ENCODE assay signal across 22 cellular contexts in genomic region chr5:69252437-69252836, GRCh38.
"Had no signal": no experiment of that assay in that cellular context is flagged by ENCODE, and none has a peak within 500 bp of the region (broad histone marks: within the 10 kb centered on the region; RNA-seq: fewer than 3 reads in every experiment).

No MANE protein-coding gene starts in this region.

- H3K27ac ChIP-seq: SJSA1 had no signal

- DNase-seq: activated CD4-positive, alpha-beta memory T cell treated with anti-CD3 and anti-CD28 coated beads, Interleukin-2, amount 10 ng/mL, durations not matched to agents 7 days and 5 days; activated CD4-positive, alpha-beta T cell treated with anti-CD3 and anti-CD28 coated beads, Interleukin-2, amount 10 ng/mL, durations not matched to agents 7 days and 5 days; activated CD4-positive, CD25-positive, alpha-beta regulatory T cell treated with anti-CD3 and anti-CD28 coated beads, Interleukin-2, amount 50 U/mL, for 72 hours; activated gamma-delta T cell; activated naive CD4-positive, alpha-beta T cell treated with anti-CD3 and anti-CD28 coated beads, Interleukin-2, amount 10 ng/mL, durations not matched to agents 7 days and 5 days; activated naive CD8-positive, alpha-beta T cell treated with anti-CD3 and anti-CD28 coated beads for 36 hours; activated T-cell treated with anti-CD3 and anti-CD28 coated beads for 4 hours; activated T-cell treated with anti-CD3 and anti-CD28 coated beads, Interleukin-2, amount 50 U/mL, for 48 hours; cerebellar nuclear complex; MG63; MV-4-11; NCI-H1092 treated with DMSO at 0.1 percent for 48 hours; NCI-H1436 treated with DMSO at 0.1 percent for 48 hours; NCI-H187; NCI-H2081; NCI-H524; SHP77; T-helper 17 cell; T-helper 9 cell had no signal

- H3K4me1 Mint-ChIP-seq: activated CD4-positive, alpha-beta T cell treated with anti-CD3 and anti-CD28 coated beads, Interleukin-2, amount 10 ng/mL, durations not matched to agents 7 days and 5 days; activated naive CD4-positive, alpha-beta T cell treated with anti-CD3 and anti-CD28 coated beads, Interleukin-2, amount 10 ng/mL, durations not matched to agents 7 days and 5 days; WTC11 had no signal

- H3K4me3 Mint-ChIP-seq: activated CD4-positive, alpha-beta memory T cell treated with anti-CD3 and anti-CD28 coated beads, Interleukin-2, amount 10 ng/mL, durations not matched to agents 7 days and 5 days; activated CD4-positive, alpha-beta T cell treated with anti-CD3 and anti-CD28 coated beads, Interleukin-2, amount 10 ng/mL, durations not matched to agents 7 days and 5 days; activated naive CD4-positive, alpha-beta T cell treated with anti-CD3 and anti-CD28 coated beads, Interleukin-2, amount 10 ng/mL, durations not matched to agents 7 days and 5 days; activated naive CD8-positive, alpha-beta T cell treated with anti-CD3 and anti-CD28 coated beads for 36 hours; activated T-helper 17 cell treated with anti-CD3 and anti-CD28 coated beads, Interleukin-2, amount 50 U/mL, for 72 hours; T-helper 17 cell; WTC11 had no signal

- H3K9me3 ChIP-seq: SJSA1 had no signal

- H3K27ac Mint-ChIP-seq: activated CD4-positive, alpha-beta memory T cell treated with anti-CD3 and anti-CD28 coated beads, Interleukin-2, amount 10 ng/mL, durations not matched to agents 7 days and 5 days; activated CD4-positive, alpha-beta T cell treated with anti-CD3 and anti-CD28 coated beads, Interleukin-2, amount 10 ng/mL, durations not matched to agents 7 days and 5 days; activated naive CD4-positive, alpha-beta T cell treated with anti-CD3 and anti-CD28 coated beads, Interleukin-2, amount 10 ng/mL, durations not matched to agents 7 days and 5 days; activated naive CD8-positive, alpha-beta T cell treated with anti-CD3 and anti-CD28 coated beads for 36 hours; activated T-helper 17 cell treated with anti-CD3 and anti-CD28 coated beads, Interleukin-2, amount 50 U/mL, for 72 hours; T-helper 17 cell; WTC11 had no signal

- H3K4me3 ChIP-seq: MG63, SJSA1 had no signal

- H3K9me3 Mint-ChIP-seq: activated T-helper 17 cell treated with anti-CD3 and anti-CD28 coated beads, Interleukin-2, amount 50 U/mL, for 72 hours; WTC11 had no signal

- ATAC-seq: activated T-helper 17 cell treated with anti-CD3 and anti-CD28 coated beads, Interleukin-2, amount 50 U/mL, for 72 hours; T-helper 17 cell; WTC11 had no signal

- H3K4me1 ChIP-seq: SJSA1 had no signal

- H3K27me3 Mint-ChIP-seq: activated CD4-positive, alpha-beta memory T cell treated with anti-CD3 and anti-CD28 coated beads, Interleukin-2, amount 10 ng/mL, durations not matched to agents 7 days and 5 days; activated CD4-positive, alpha-beta T cell treated with anti-CD3 and anti-CD28 coated beads, Interleukin-2, amount 10 ng/mL, durations not matched to agents 7 days and 5 days; activated naive CD4-positive, alpha-beta T cell treated with anti-CD3 and anti-CD28 coated beads, Interleukin-2, amount 10 ng/mL, durations not matched to agents 7 days and 5 days; activated naive CD8-positive, alpha-beta T cell treated with anti-CD3 and anti-CD28 coated beads for 36 hours; activated T-helper 17 cell treated with anti-CD3 and anti-CD28 coated beads, Interleukin-2, amount 50 U/mL, for 72 hours; T-helper 17 cell had no signal

- H3K27me3 ChIP-seq: MG63, SJSA1 had no signal
